ENCODE assay signal across 8 cellular contexts in genomic region chr17:4375039-4375748, GRCh38. TPM values are rescaled to one million over a fixed set of nuclear protein-coding genes. Genes with fewer than 3 reads are reported as not detected.
DNase-seq lines count a peak whose midpoint lies in the region; ATAC-seq and TF ChIP-seq lines count a peak whose summit lies in the region.

No MANE protein-coding gene starts in this region.

- ATAC-seq in GM19043 (IDR thresholded peaks at IDR 0.05; ENCODE audit: low read depth, unreplicated experiment) (peak; percentile 76), HG02981 (IDR thresholded peaks at IDR 0.05; ENCODE audit: unreplicated experiment) (peak; percentile 64), sciatic nerve (no peak)

- no peaks in the 10 kb centered on the region for H3K36me3 ChIP-seq in H7 (replicated peaks; ENCODE audit: control insufficient read depth, insufficient read depth, low read length)

- no peak overlapping the region for H3K4me3 ChIP-seq in H7 (ENCODE audit: insufficient read depth, low read depth, low read length)

- H3K27me3 ChIP-seq in H7 (ENCODE audit: control insufficient read depth, insufficient read depth, low read length) = no peaks in the 10 kb centered on the region

- intact Hi-C loops in sciatic nerve (cut with DNase I) = no loop called here

- POLR2A ChIA-PET in HEK293T (lab: Yijun Ruan, JAX) = no interaction called here

- DNase-seq in activated CD4-positive, alpha-beta T cell treated with anti-CD3 and anti-CD28 coated beads, Interleukin-2, amount 50 U/mL, for 4 hours = peak; percentile 14 to 17
- DNase-seq in stimulated activated CD4-positive, alpha-beta T cell treated with anti-CD3 and anti-CD28 coated beads, Interleukin-15, amount 100 ng/mL, for 48 hours (ENCODE audit: low read depth in 2 of 2) = peak; percentile 49 to 62
- no peak for DNase-seq in cerebellar nuclear complex (lab: John Stamatoyannopoulos, UW)
- no peak for DNase-seq in H7
- no peak for DNase-seq in HEK293T (ENCODE audit: extremely low spot score)
- no peak for DNase-seq in sciatic nerve (ENCODE audit: low spot score)

- CTCF ChIA-PET in HEK293T (lab: Yijun Ruan, JAX) = no interaction called here

TF ChIP-seq in HEK293T, 16 proteins besides CTCF, POLR2A, EP300 and RAD21:
- TF ChIP-seq LEF1 (IDR thresholded peaks at IDR 0.05; ENCODE audit: borderline replicate concordance) (no peak), TARDBP (IDR thresholded peaks at IDR 0.05) (no peak), BHLHE40 (IDR thresholded peaks at IDR 0.05; ENCODE audit: borderline replicate concordance) (no peak), ELF4 (IDR thresholded peaks at IDR 0.05) (no peak), FOXM1 (IDR thresholded peaks at IDR 0.05; ENCODE audit: borderline replicate concordance) (no peak), L3MBTL2 (conservative IDR thresholded peaks at IDR 0.05) (no peak), CTBP1 (IDR thresholded peaks at IDR 0.05; ENCODE audit: borderline replicate concordance) (no peak), SUZ12 (IDR thresholded peaks at IDR 0.05) (no peak), FOXA1 (IDR thresholded peaks at IDR 0.05) (no peak), HDGF (IDR thresholded peaks at IDR 0.05; ENCODE audit: borderline replicate concordance) (no peak), PKNOX1 (IDR thresholded peaks at IDR 0.05) (no peak), FOXK2 (IDR thresholded peaks at IDR 0.05) (no peak), ZNF384 (IDR thresholded peaks at IDR 0.05) (no peak), ARNT (IDR thresholded peaks at IDR 0.05) (no peak)

RNA-seq across cellular contexts. Expression of gene UBE2G1, which starts 8.7 kb away (rescaled TPM):
- 99.9 and 127 TPM in 2 replicates for total RNA-seq in H7 (2014; rRNA removed; shearing (Covaris generic))
- 46.7 TPM for total RNA-seq in sciatic nerve

RNA-seq across cellular contexts. Expression of gene SPNS3, which starts 58.5 kb away (rescaled TPM):
- 0.52 TPM in 1 of 2 replicates, not detected in the other for total RNA-seq in H7 (2014; rRNA removed; shearing (Covaris generic))
- 2.0 TPM for total RNA-seq in sciatic nerve

Comparison
In these comparisons a context has a peak if more than half of its experiments do, and no peak if none do; other contexts are left out.
1. DNase-seq: peak in activated CD4-positive, alpha-beta T cell treated with anti-CD3 and anti-CD28 coated beads, Interleukin-2, amount 50 U/mL, for 4 hours (2 of 2) and stimulated activated CD4-positive, alpha-beta T cell treated with anti-CD3 and anti-CD28 coated beads, Interleukin-15, amount 100 ng/mL, for 48 hours (2 of 2); none in cerebellar nuclear complex (0 of 2), H7 (single experiment), HEK293T (single experiment) and sciatic nerve (single experiment).